8 cellular contexts compared by ENCODE assay signal in the genomic region with DNA sequence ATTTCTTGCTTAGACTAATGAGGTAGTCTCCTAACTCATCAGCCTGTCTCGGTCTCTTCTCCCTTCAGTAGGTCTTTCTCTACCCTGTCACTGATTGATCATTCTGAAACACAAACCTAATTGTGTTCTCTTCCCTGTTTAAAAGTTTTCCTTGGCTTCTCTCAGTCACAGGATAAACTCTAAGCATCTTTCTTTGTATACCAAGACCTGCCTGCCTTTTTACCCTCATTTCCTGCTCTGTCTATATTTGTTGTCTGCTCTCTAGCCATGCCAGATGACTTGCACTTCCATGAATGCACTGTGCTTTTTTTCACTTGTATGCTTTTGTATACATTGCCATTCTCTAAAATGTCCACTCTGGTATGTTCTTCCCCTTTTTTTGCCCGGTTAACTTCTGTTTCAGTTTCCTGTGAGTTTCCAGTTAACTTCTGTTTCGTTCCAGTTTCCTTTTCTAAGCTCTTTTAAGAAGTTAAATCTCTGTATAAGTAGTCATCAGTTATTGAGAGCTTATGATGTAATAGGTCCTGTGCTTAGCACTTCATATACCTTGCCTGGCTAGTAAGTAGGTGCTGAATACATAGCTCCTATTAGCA. TPM values are rescaled to one million over a fixed set of nuclear protein-coding genes. Genes with fewer than 3 reads are reported as not detected.
DNase-seq lines count a peak whose midpoint lies in the region; FAIRE-seq and TF ChIP-seq lines count a peak whose summit lies in the region.

No MANE protein-coding gene starts in this region.

- no peaks in the 10 kb centered on the region for H3K36me3 ChIP-seq in endothelial cell of umbilical vein (ENCODE audit: control insufficient read depth in 2 of 2, extremely low read depth in 1 of 2, insufficient read depth in 2 of 2, low read length in 2 of 2)
- no peaks in the 10 kb centered on the region for H3K36me3 ChIP-seq in sigmoid colon

- intact Hi-C loops in endothelial cell of umbilical vein (cut with micrococcal nuclease), result loop anchor here (1.0 kb wide), 1 partner anchor 11 kb away; no protein-coding TSS in a partner anchor
- intact Hi-C loops in sigmoid colon (cut with DNase I), result no loop called here

- H3K4me1 ChIP-seq in endothelial cell of umbilical vein (ENCODE audit: control insufficient read depth, extremely low read depth, insufficient read depth, low read length), result peaks cover 12% of the 10 kb centered on the region
- H3K4me1 ChIP-seq in sigmoid colon, result peaks cover 0 to 44% (median 28%) of the 10 kb centered on the region in 4 donors

- H3K4me3 ChIP-seq in endothelial cell of umbilical vein (replicated peaks in 1 of 3; ENCODE audit: insufficient read depth in 1 of 3, low read depth in 1 of 3, low read length in 3 of 3) (peak overlapping the region in 1 of 3 experiments; percentile 49), sigmoid colon (no peak overlapping the region)

- dilution Hi-C loops in endothelial cell of umbilical vein (cut with MboI; ENCODE audit: extremely low pct_ligation_motif_present, low sequenced_read_pairs), result no loop called here

- POLR2A ChIA-PET in endothelial cell of umbilical vein (lab: Charles Lee), result interaction anchor here (0.6 kb wide), 1 partner anchor 676 kb away, joined by 3 read pairs; no protein-coding TSS in a partner anchor

- peak overlapping the region; percentile 29 for H2AFZ ChIP-seq in endothelial cell of umbilical vein (ENCODE audit: low read depth, low read length)

- no TSS peak for BruUV-seq in endothelial cell of umbilical vein (replicated peaks; lab: Mats Ljungman, UMichigan)

- TF ChIP-seq CTCF in endothelial cell of umbilical vein (IDR thresholded peaks at IDR 0.05; ENCODE audit: extremely low read depth in 1 of 2, insufficient read depth in 1 of 2, low read depth in 1 of 2, low read length in 2 of 2) (no peak), sigmoid colon (IDR thresholded peaks at IDR 0.05) (no peak)

- 20 to 40% methylated on average over 3 of the region's 3 CpGs for WGBS in sigmoid colon, 2 donors

- CTCF ChIA-PET in endothelial cell of umbilical vein (lab: Charles Lee), result interaction anchor here (0.6 to 2.0 kb wide), 9 partner anchors 10 to 469 kb away, joined by 3 to 13 read pairs (median 3); no protein-coding TSS in a partner anchor

- TF ChIP-seq POLR2A in GM12892 (IDR thresholded peaks at IDR 0.05; ENCODE audit: low read depth, low read length) (no peak), endothelial cell of umbilical vein (IDR thresholded peaks at IDR 0.05; ENCODE audit: low read depth, low read length) (no peak), sigmoid colon (IDR thresholded peaks at IDR 0.05) (no peak)

- H3K79me2 ChIP-seq in endothelial cell of umbilical vein (ENCODE audit: control insufficient read depth, insufficient read depth, low read length), result peaks cover 59% of the 10 kb centered on the region

- peak overlapping the region; percentile 49 for H3K9ac ChIP-seq in endothelial cell of umbilical vein (replicated peaks; ENCODE audit: extremely low read depth, insufficient read depth, low read length)

- FAIRE-seq in GM12892 (lab: Jason Lieb, UNC) (peak; percentile 74), endothelial cell of umbilical vein (lab: Jason Lieb, UNC) (peak; percentile 70)

- no peak for TF ChIP-seq EP300 in sigmoid colon (IDR thresholded peaks at IDR 0.05)

- H3K9me3 ChIP-seq in endothelial cell of umbilical vein (replicated peaks; ENCODE audit: control insufficient read depth, insufficient read depth, low read length) (no peaks in the 10 kb centered on the region), sigmoid colon (no peaks in the 10 kb centered on the region)

- DNase-seq in GM12892 (ENCODE audit: insufficient read length) (peak; percentile 36), H4 (ENCODE audit: low spot score) (peak; percentile 16), NAMALWA (ENCODE audit: low spot score) (peak; percentile 84), endothelial cell of umbilical vein (ENCODE audit: low read depth, low spot score) (peak; percentile 74), sigmoid colon (no peak), iPS-NIHi7 (ENCODE audit: extremely low spot score) (no peak), C1 segment of cervical spinal cord (lab: John Stamatoyannopoulos, UW) (no peak)
- no peak for DNase-seq in activated CD4-positive, alpha-beta T cell treated with anti-CD3 and anti-CD28 coated beads, Interleukin-2, amount 50 U/mL, for 48 hours

- H3K27ac ChIP-seq in endothelial cell of umbilical vein (ENCODE audit: insufficient read depth, low read depth, low read length) (peak overlapping the region; percentile 92), sigmoid colon (peak overlapping the region in 3 of 4 donors; percentile 11 to 45 (median 36))

- H3K9me1 ChIP-seq in endothelial cell of umbilical vein (replicated peaks; ENCODE audit: control insufficient read depth, extremely low read depth, insufficient read depth, low read length), result no peaks in the 10 kb centered on the region

- H4K20me1 ChIP-seq in endothelial cell of umbilical vein (replicated peaks; ENCODE audit: control insufficient read depth, extremely low read depth, insufficient read depth, low read length), result no peaks in the 10 kb centered on the region

- H3K4me2 ChIP-seq in endothelial cell of umbilical vein (ENCODE audit: insufficient read depth, low read length), result peak overlapping the region; percentile 80

- H3K27me3 ChIP-seq in endothelial cell of umbilical vein (ENCODE audit: control insufficient read depth in 2 of 2, insufficient read depth in 2 of 2, low read length in 2 of 2), result no peaks in the 10 kb centered on the region
- no peaks in the 10 kb centered on the region for H3K27me3 ChIP-seq in sigmoid colon

TF ChIP-seq in endothelial cell of umbilical vein, 7 proteins besides CTCF, POLR2A, EP300 and RAD21:
- TF ChIP-seq, protein P1, sequence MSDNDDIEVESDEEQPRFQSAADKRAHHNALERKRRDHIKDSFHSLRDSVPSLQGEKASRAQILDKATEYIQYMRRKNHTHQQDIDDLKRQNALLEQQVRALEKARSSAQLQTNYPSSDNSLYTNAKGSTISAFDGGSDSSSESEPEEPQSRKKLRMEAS (IDR thresholded peaks at IDR 0.05; ENCODE audit: insufficient read depth, insufficient read length), result no peak
- TF ChIP-seq JUN (IDR thresholded peaks at IDR 0.05; ENCODE audit: borderline replicate concordance, insufficient read depth, insufficient read length, low read depth) (peak; percentile 12), MYC (IDR thresholded peaks at IDR 0.05; ENCODE audit: low read depth, low read length) (no peak), FOS (IDR thresholded peaks at IDR 0.05; ENCODE audit: borderline replicate concordance, insufficient read depth, low read length) (peak; percentile 7)

RNA-seq across cellular contexts. Expression of a gene that starts 12.8 kb away (rescaled TPM):
- 13.2 TPM for polyA plus RNA-seq in GM12892 (2012; ENCODE audit: missing spikeins)
- total RNA-seq in H4 (2014; rRNA removed; shearing (Covaris generic)), result 9.0 and 13.2 TPM in 2 replicates
- total RNA-seq in endothelial cell of umbilical vein (27.7 and 28.0 TPM in 2 replicates), sigmoid colon (10 to 100 TPM; 16.4 to 28.0 (median 22.0) TPM)
- polyA plus RNA-seq in endothelial cell of umbilical vein (11.2 and 14.5 TPM in 2 replicates), sigmoid colon (10 to 100 TPM in 1 of 3 donors, 1 to 10 TPM in 2; 7.2 to 13.1 (median 9.0) TPM)
- 11.5 and 11.6 TPM in 2 replicates for polyA plus RNA-seq in endothelial cell of umbilical vein (2011; cell fraction: cytosol; rRNA removed)
- 25.7 and 28.2 TPM in 2 replicates for polyA plus RNA-seq in endothelial cell of umbilical vein (2011; cell fraction: nucleus; rRNA removed)
- polyA plus RNA-seq in endothelial cell of umbilical vein (2012), result 21.3 and 22.1 TPM in 2 replicates
- polyA minus RNA-seq in endothelial cell of umbilical vein, result 75.7 and 78.9 TPM in 2 replicates
- 24.3 TPM for polyA minus RNA-seq in endothelial cell of umbilical vein (2011; cell fraction: cytosol; rRNA and poly(A)+ RNA removed)
- polyA minus RNA-seq in endothelial cell of umbilical vein (2011; cell fraction: nucleus; rRNA and poly(A)+ RNA removed), result 33.4 and 47.8 TPM in 2 replicates

Comparison
In these comparisons a context has a peak if more than half of its experiments do, and no peak if none do; other contexts are left out.
1. DNase-seq: peak in GM12892 (single experiment), H4 (single experiment), NAMALWA (single experiment) and endothelial cell of umbilical vein (single experiment); none in sigmoid colon (single experiment), activated CD4-positive, alpha-beta T cell treated with anti-CD3 and anti-CD28 coated beads, Interleukin-2, amount 50 U/mL, for 48 hours (0 of 2), iPS-NIHi7 (single experiment) and C1 segment of cervical spinal cord (0 of 14).